In the genomic region with DNA sequence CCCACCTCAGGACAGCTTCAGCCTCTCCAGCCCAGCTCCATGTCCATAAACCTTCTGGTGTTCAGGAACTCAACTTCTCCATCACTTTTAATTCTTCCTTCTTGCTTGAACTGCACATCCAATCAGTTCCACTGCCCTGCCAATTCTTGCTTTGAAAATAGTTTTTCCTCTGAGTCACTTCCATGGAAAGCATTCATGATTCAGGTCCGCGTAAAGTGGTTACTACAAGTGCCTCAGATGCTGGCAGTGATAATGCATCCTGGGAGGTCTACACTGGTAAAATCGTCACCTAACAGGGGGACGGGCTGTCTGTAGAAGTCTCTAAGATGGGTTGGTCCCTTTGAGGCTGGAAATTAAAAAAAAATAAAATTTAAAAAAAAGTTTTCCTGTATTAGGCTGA, we compare ENCODE assay signal across 10 cellular contexts.
DNase-seq lines count a peak whose midpoint lies in the region; ATAC-seq and TF ChIP-seq lines count a peak whose summit lies in the region.
"Had no signal": no experiment of that assay in that cellular context is flagged by ENCODE, and none has a peak within 500 bp of the region (broad histone marks: within the 10 kb centered on the region; RNA-seq: fewer than 3 reads in every experiment).

No MANE protein-coding gene starts in this region.

- no peak for ATAC-seq in stimulated activated naive CD8-positive, alpha-beta T cell treated with anti-CD3 and anti-CD28 coated beads, Interleukin-15, amount 100 ng/mL, for 72 hours
- ATAC-seq in GM19452 (IDR thresholded peaks at IDR 0.05; ENCODE audit: unreplicated experiment) (no peak), HG02642 (IDR thresholded peaks at IDR 0.05; ENCODE audit: poor library complexity, unreplicated experiment) (no peak), HG03159 (IDR thresholded peaks at IDR 0.05; ENCODE audit: unreplicated experiment) (no peak)

- no peaks in the 10 kb centered on the region for H3K36me3 Mint-ChIP-seq in activated naive CD4-positive, alpha-beta T cell treated with anti-CD3 and anti-CD28 coated beads, Interleukin-2, amount 10 ng/mL, durations not matched to agents 7 days and 5 days
- H3K36me3 Mint-ChIP-seq: brain had no signal

- peak overlapping the region; percentile 67 for H3K27ac Mint-ChIP-seq in activated naive CD4-positive, alpha-beta T cell treated with anti-CD3 and anti-CD28 coated beads, Interleukin-2, amount 10 ng/mL, durations not matched to agents 7 days and 5 days
- H3K27ac Mint-ChIP-seq in stimulated activated naive CD8-positive, alpha-beta T cell treated with anti-CD3 and anti-CD28 coated beads, Interleukin-15, amount 100 ng/mL, for 72 hours, result peak overlapping the region; percentile 8 to 56
- H3K27ac Mint-ChIP-seq: brain had no signal

- H3K4me3 Mint-ChIP-seq in activated naive CD4-positive, alpha-beta T cell treated with anti-CD3 and anti-CD28 coated beads, Interleukin-2, amount 10 ng/mL, durations not matched to agents 7 days and 5 days, result peak overlapping the region; percentile 48
- H3K4me3 Mint-ChIP-seq in stimulated activated naive CD8-positive, alpha-beta T cell treated with anti-CD3 and anti-CD28 coated beads, Interleukin-15, amount 100 ng/mL, for 72 hours, result peak overlapping the region; percentile 42 to 50
- H3K4me3 Mint-ChIP-seq: brain had no signal

- H3K4me1 Mint-ChIP-seq in activated naive CD4-positive, alpha-beta T cell treated with anti-CD3 and anti-CD28 coated beads, Interleukin-2, amount 10 ng/mL, durations not matched to agents 7 days and 5 days, result peaks cover 32% of the 10 kb centered on the region
- H3K4me1 Mint-ChIP-seq in stimulated activated naive CD8-positive, alpha-beta T cell treated with anti-CD3 and anti-CD28 coated beads, Interleukin-15, amount 100 ng/mL, for 72 hours, result peaks cover 23% of the 10 kb centered on the region
- H3K4me1 Mint-ChIP-seq: brain had no signal

- no peaks in the 10 kb centered on the region for H3K27me3 Mint-ChIP-seq in activated naive CD4-positive, alpha-beta T cell treated with anti-CD3 and anti-CD28 coated beads, Interleukin-2, amount 10 ng/mL, durations not matched to agents 7 days and 5 days
- peaks cover 7% of the 10 kb centered on the region for H3K27me3 Mint-ChIP-seq in stimulated activated naive CD8-positive, alpha-beta T cell treated with anti-CD3 and anti-CD28 coated beads, Interleukin-15, amount 100 ng/mL, for 72 hours

- no peak for TF ChIP-seq CTCF in fibroblast of mammary gland (conservative IDR thresholded peaks at IDR 0.05; ENCODE audit: control insufficient read depth, insufficient read depth, low read depth, low read length)

- DNase-seq in activated naive CD4-positive, alpha-beta T cell treated with anti-CD3 and anti-CD28 coated beads, Interleukin-2, amount 10 ng/mL, durations not matched to agents 7 days and 5 days, result no peak
- no peak for DNase-seq in activated naive CD4-positive, alpha-beta T cell treated with anti-CD3 and anti-CD28 coated beads, Interleukin-2, amount 50 U/mL, for 16 hours
- peak; percentile 66 for DNase-seq in T1000 (lab: John Stamatoyannopoulos, UW)
- DNase-seq in fibroblast of mammary gland (ENCODE audit: low read depth), result peak; percentile 86
- DNase-seq in stimulated activated naive CD8-positive, alpha-beta T cell treated with anti-CD3 and anti-CD28 coated beads, Interleukin-15, amount 100 ng/mL, for 72 hours, result no peak
- DNase-seq: NCI-H1436 treated with DMSO at 0.1 percent for 48 hours had no signal

- CTCF ChIA-PET in activated naive CD4-positive, alpha-beta T cell treated with anti-CD3 and anti-CD28 coated beads, Interleukin-2, amount 10 ng/mL, durations not matched to agents 7 days and 5 days (lab: Charles Lee), result interaction anchor here (1.2 kb wide), 1 partner anchor 278 kb away, joined by 3 read pairs; no protein-coding TSS in a partner anchor

- no peak overlapping the region for H3K4me3 ChIP-seq in fibroblast of mammary gland (ENCODE audit: control insufficient read depth, low read depth, low read length)

- H3K9me3 Mint-ChIP-seq in activated naive CD4-positive, alpha-beta T cell treated with anti-CD3 and anti-CD28 coated beads, Interleukin-2, amount 10 ng/mL, durations not matched to agents 7 days and 5 days, result peaks cover 2% of the 10 kb centered on the region
- no peaks in the 10 kb centered on the region for H3K9me3 Mint-ChIP-seq in stimulated activated naive CD8-positive, alpha-beta T cell treated with anti-CD3 and anti-CD28 coated beads, Interleukin-15, amount 100 ng/mL, for 72 hours

Comparison
In these comparisons a context has a peak if more than half of its experiments do, and no peak if none do; other contexts are left out.
1. DNase-seq: peak in T1000 (single experiment) and fibroblast of mammary gland (single experiment); none in activated naive CD4-positive, alpha-beta T cell treated with anti-CD3 and anti-CD28 coated beads, Interleukin-2, amount 10 ng/mL, durations not matched to agents 7 days and 5 days (single experiment), activated naive CD4-positive, alpha-beta T cell treated with anti-CD3 and anti-CD28 coated beads, Interleukin-2, amount 50 U/mL, for 16 hours (single experiment) and stimulated activated naive CD8-positive, alpha-beta T cell treated with anti-CD3 and anti-CD28 coated beads, Interleukin-15, amount 100 ng/mL, for 72 hours (0 of 2).